Comparison of ENCODE assay signal across 26 cellular contexts in the genomic region with DNA sequence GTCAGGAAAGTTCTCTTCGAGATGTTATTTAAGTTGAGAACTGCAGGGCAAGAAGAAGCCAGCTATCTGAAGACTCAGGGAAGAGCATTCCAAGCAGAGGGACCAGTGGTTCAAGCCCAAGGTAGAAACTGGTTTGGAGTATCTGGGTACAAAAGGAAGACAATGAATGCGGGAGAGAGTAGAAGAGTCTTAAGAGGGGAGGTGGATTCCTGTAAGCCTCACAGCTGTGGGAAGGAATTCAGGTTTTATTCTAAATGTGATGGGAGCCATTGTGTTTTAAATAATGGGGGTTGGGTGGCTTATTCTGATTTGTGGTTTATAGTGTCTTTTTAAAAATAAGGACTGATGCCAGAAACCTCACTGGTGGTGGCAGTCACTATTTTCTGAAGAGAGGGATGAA. TPM values are rescaled to one million over a fixed set of nuclear protein-coding genes. Genes with fewer than 3 reads are reported as not detected.
DNase-seq lines count a peak whose midpoint lies in the region; ATAC-seq, FAIRE-seq and TF ChIP-seq lines count a peak whose summit lies in the region.
"Had no signal": no experiment of that assay in that cellular context is flagged by ENCODE, and none has a peak within 500 bp of the region (broad histone marks: within the 10 kb centered on the region; RNA-seq: fewer than 3 reads in every experiment).

No MANE protein-coding gene starts in this region.

- H4K8ac ChIP-seq in H9 (replicated peaks; ENCODE audit: insufficient read length, low read depth, low read length), result no peak overlapping the region
- H4K8ac ChIP-seq in H1 (ENCODE audit: extremely low read depth, insufficient read depth, low read length), result no peak overlapping the region

- no peaks in the 10 kb centered on the region for H3K27me3 Mint-ChIP-seq in H9 (ENCODE audit: low read depth)

- H3K27ac ChIP-seq in H9 (ENCODE audit: insufficient read length, low read depth, low read length), result peak overlapping the region; percentile 49
- H3K27ac ChIP-seq in H1 (ENCODE audit: low read depth, low read length), result peak overlapping the region; percentile 9; the same call in 1 of the 2 replicates
- H3K27ac ChIP-seq in iPS-20b (ENCODE audit: low read length), result peak overlapping the region; percentile 29
- H3K27ac ChIP-seq: PC-9, SJCRH30 had no signal

- H3K4me1 Mint-ChIP-seq in H9, result peaks cover 41 to 54% of the 10 kb centered on the region in 2 experiments

- DNase-seq in H9, result no peak
- DNase-seq in H1 (ENCODE audit: low read depth in 1 of 2, low spot score in 2 of 2), result peak in 1 of 2 experiments; percentile 36
- no peak for DNase-seq in central memory CD4-positive, alpha-beta T cell
- DNase-seq in HPDE6-E6E7 (ENCODE audit: extremely low spot score), result no peak
- DNase-seq in activated naive CD4-positive, alpha-beta T cell (lab: John Stamatoyannopoulos, UW), result no peak
- DNase-seq: C1 segment of cervical spinal cord; CD4-positive, alpha-beta memory T cell; COR-L47; DMS 273 treated with DMSO at 0.1 percent for 48 hours; DMS79; EL; GDM1; NCI-H1105 treated with DMSO at 0.1 percent for 48 hours; NCI-H146; NCI-H1930; NCI-H446; NCI-H524 treated with DMSO at 0.1 percent for 48 hours; NCI-H774; PC-9; SJCRH30 had no signal

- no peak overlapping the region for H2BK12ac ChIP-seq in H9 (ENCODE audit: insufficient read length, low read depth, low read length)
- H2BK12ac ChIP-seq in H1 (ENCODE audit: low read depth, low read length), result no peak overlapping the region

- H3K36me3 ChIP-seq in H1 (ENCODE audit: control insufficient read depth in 2 of 4, insufficient read depth in 4 of 4, low read length in 3 of 4) (no peaks in the 10 kb centered on the region), iPS-20b (ENCODE audit: insufficient read depth, low read depth, low read length) (no peaks in the 10 kb centered on the region)

- TF ChIP-seq POLR2A in H1 (IDR thresholded peaks at IDR 0.05; ENCODE audit: control extremely low read depth in 1 of 2, low read depth in 2 of 2, low read length in 2 of 2), result no peak

- H3T11ph ChIP-seq in H9 (ENCODE audit: low read length), result no peak overlapping the region

- H2AK5ac ChIP-seq in H9 (ENCODE audit: insufficient read length, low read length) (no peak overlapping the region), H1 (ENCODE audit: low read depth, low read length) (no peak overlapping the region)

- H4K91ac ChIP-seq in H9 (ENCODE audit: insufficient read length, low read depth, low read length), result no peak overlapping the region
- no peak overlapping the region for H4K91ac ChIP-seq in H1 (replicated peaks; ENCODE audit: insufficient read length, low read length)

- H3K4me1 ChIP-seq in H9 (ENCODE audit: insufficient read depth, low read length) (peaks cover 4% of the 10 kb centered on the region; the same call in 1 of the 2 replicates), H1 (replicated peaks in 1 of 4; ENCODE audit: control insufficient read depth in 3 of 4, insufficient read depth in 4 of 4, low read length in 3 of 4) (peaks cover 2 to 11% (median 8%) of the 10 kb centered on the region in 4 experiments; a peak in 5 of 7 replicates), iPS-20b (ENCODE audit: insufficient read depth, low read length) (peaks cover 30% of the 10 kb centered on the region)

- H2BK5ac ChIP-seq in H9 (ENCODE audit: insufficient read length, low read length) (no peak overlapping the region), H1 (ENCODE audit: low read depth, low read length) (no peak overlapping the region)

- H3K9ac ChIP-seq in H9 (ENCODE audit: extremely low read depth, insufficient read length, low read length) (no peak overlapping the region), H1 (replicated peaks in 1 of 4; ENCODE audit: extremely low read depth in 1 of 4, low read depth in 3 of 4, low read length in 3 of 4) (no peak overlapping the region), iPS-20b (ENCODE audit: low read depth, low read length) (0 out of 2 replicates have a peak overlapping the region, but pooled peaks have one; percentile 23)

- H2BK20ac ChIP-seq in H9 (ENCODE audit: low read depth, low read length, poor library complexity, severe bottlenecking) (no peak overlapping the region), H1 (ENCODE audit: low read length) (no peak overlapping the region)

- H3K27ac Mint-ChIP-seq in H9, result peak overlapping the region; percentile 81 to 98 (median 83); a peak in 6 of 7 replicates
- H3K27ac Mint-ChIP-seq: CD4-positive, alpha-beta memory T cell had no signal

- no peaks in the 10 kb centered on the region for H3K23me2 ChIP-seq in H9 (ENCODE audit: insufficient read length, low read depth, low read length, poor library complexity, severe bottlenecking)
- no peaks in the 10 kb centered on the region for H3K23me2 ChIP-seq in H1 (ENCODE audit: low read depth, low read length)

- no peak overlapping the region for H2AFZ ChIP-seq in H9 (ENCODE audit: low read length)
- no peak overlapping the region for H2AFZ ChIP-seq in H1 (ENCODE audit: low read length)
- H2AFZ ChIP-seq: PC-9 had no signal

- no peak overlapping the region for H2BK120ac ChIP-seq in H9 (ENCODE audit: low read depth, low read length, poor library complexity, severe bottlenecking)
- H2BK120ac ChIP-seq in H1 (replicated peaks; ENCODE audit: low read depth, low read length), result no peak overlapping the region

- no CpG with 5 or more reads among the region's 2 CpGs for WGBS in H9 (ENCODE audit: extremely low coverage, insufficient read length, low lambda C conversion rate)
- 60% methylated on average over 2 of the region's 2 CpGs; no CpG with 5 or more reads in 1 of the 2 experiments for WGBS in H1 (ENCODE audit: extremely low coverage in 1 of 2, insufficient coverage in 1 of 2, insufficient read length in 1 of 2, insufficient replicate concordance in 2 of 2, low coverage in 1 of 2, low lambda C conversion rate in 2 of 2, missing lambda C conversion rate in 1 of 2), 2 experiments

- FAIRE-seq in H1 (lab: Jason Lieb, UNC), result peak; percentile 92
- FAIRE-seq: GM12878, K562 had no signal

- H3K4me2 ChIP-seq in H9 (ENCODE audit: insufficient read depth, insufficient read length, low read length), result no peak overlapping the region
- H3K4me2 ChIP-seq in H1 (ENCODE audit: insufficient read depth in 1 of 2, low read depth in 2 of 2, low read length in 2 of 2), result peak overlapping the region; percentile 41 to 57; a peak in 3 of 4 replicates
- H3K4me2 ChIP-seq: PC-9 had no signal

- no peaks in the 10 kb centered on the region for H3K9me3 ChIP-seq in H9 (ENCODE audit: control insufficient read depth, low read depth, low read length)
- H3K9me3 ChIP-seq in H1 (ENCODE audit: insufficient read depth in 2 of 2, low read depth in 1 of 2, low read length in 1 of 2), result no peaks in the 10 kb centered on the region
- no peaks in the 10 kb centered on the region for H3K9me3 ChIP-seq in iPS-20b (ENCODE audit: insufficient read depth, low read depth, low read length)
- H3K9me3 ChIP-seq: SJCRH30 had no signal

- no peaks in the 10 kb centered on the region for H3K9me3 Mint-ChIP-seq in H9

- TF ChIP-seq CTCF in H9 (conservative IDR thresholded peaks at IDR 0.05) (no peak), H1 (IDR thresholded peaks at IDR 0.05; ENCODE audit: control extremely low read depth in 1 of 3, insufficient read depth in 1 of 3, low read depth in 1 of 3, low read length in 3 of 3) (no peak)

- CTCF ChIA-PET in H1 (lab: Charles Lee; ENCODE audit: partially characterized antibody), result no interaction called here

- ATAC-seq in HG02678 (IDR thresholded peaks at IDR 0.05; ENCODE audit: unreplicated experiment), result no peak
- ATAC-seq: GM12878, K562, Right ventricle myocardium inferior, SK-N-SH treated with all-trans-retinoic acid at 6 μM for 48 hours had no signal

- H2BK15ac ChIP-seq in H9 (ENCODE audit: low read depth, low read length), result no peak overlapping the region
- H2BK15ac ChIP-seq in H1 (ENCODE audit: low read length), result no peak overlapping the region

- no peaks in the 10 kb centered on the region for H3K79me2 ChIP-seq in H9 (ENCODE audit: insufficient read depth, low read length)
- H3K79me2 ChIP-seq in H1 (ENCODE audit: control insufficient read depth in 1 of 2, insufficient read depth in 2 of 2, low read length in 2 of 2), result no peaks in the 10 kb centered on the region

- peak in 1 of 2 experiments; percentile 63; a peak in 1 of 3 replicates for TF ChIP-seq EP300 in H1 (IDR thresholded peaks at IDR 0.05; ENCODE audit: borderline replicate concordance in 1 of 2, low read depth in 2 of 2, low read length in 2 of 2)

- no peaks in the 10 kb centered on the region for H3K79me1 ChIP-seq in H9 (ENCODE audit: insufficient read depth, low read depth, low read length, poor library complexity, severe bottlenecking)
- H3K79me1 ChIP-seq in H1 (ENCODE audit: low read depth, low read length), result no peaks in the 10 kb centered on the region

- H3K56ac ChIP-seq in H9 (ENCODE audit: insufficient read length, low read depth, low read length), result no peak overlapping the region
- no peak overlapping the region for H3K56ac ChIP-seq in H1 (replicated peaks; ENCODE audit: insufficient read length, low read depth, low read length)

- H3K4me3 Mint-ChIP-seq in H9, result no peak overlapping the region; a peak in 2 of 5 replicates
- H3K4me3 Mint-ChIP-seq: CD4-positive, alpha-beta memory T cell had no signal

- no peaks in the 10 kb centered on the region; a peak in 1 of 7 replicates for H3K36me3 Mint-ChIP-seq in H9 (ENCODE audit: insufficient read depth in 1 of 3, low read depth in 3 of 3)
- H3K36me3 Mint-ChIP-seq: CD4-positive, alpha-beta memory T cell had no signal

- TF ChIP-seq RAD21 in H1 (IDR thresholded peaks at IDR 0.05 in 1 of 2, conservative IDR thresholded peaks at IDR 0.05 in 1 of 2; ENCODE audit: low read depth in 2 of 2, low read length in 2 of 2), result no peak

- H3K4ac ChIP-seq in H9 (ENCODE audit: low read depth, low read length) (no peak overlapping the region), H1 (replicated peaks; ENCODE audit: insufficient read length, low read depth, low read length) (no peak overlapping the region)

- H3K18ac ChIP-seq in H9 (ENCODE audit: insufficient read length, low read depth, low read length) (no peak overlapping the region), H1 (ENCODE audit: extremely low read depth, low read length) (no peak overlapping the region)

- H3K14ac ChIP-seq in H9 (ENCODE audit: insufficient read depth, low read length) (no peak overlapping the region), H1 (ENCODE audit: insufficient read length) (no peak overlapping the region)

- H4K20me1 ChIP-seq in H9 (ENCODE audit: control insufficient read depth, insufficient read depth, insufficient read length) (no peaks in the 10 kb centered on the region), H1 (replicated peaks in 1 of 2; ENCODE audit: control insufficient read depth in 1 of 2, insufficient read depth in 2 of 2, low read length in 2 of 2) (no peaks in the 10 kb centered on the region)

- H3K4me3 ChIP-seq in H1 (ENCODE audit: extremely low read depth in 1 of 4, insufficient read depth in 2 of 4, low read depth in 3 of 4, low read length in 4 of 4) (peak overlapping the region in 1 of 4 experiments; percentile 33; a peak in 1 of 8 replicates), iPS-20b (ENCODE audit: low read length) (peak overlapping the region; percentile 37; the same call in 1 of the 2 replicates)
- H3K4me3 ChIP-seq: GM12878, K562, PC-9, SJCRH30 had no signal

- POLR2A ChIA-PET in H1 (lab: Charles Lee; ENCODE audit: partially characterized antibody), result no interaction called here

- no peak overlapping the region for H4K5ac ChIP-seq in H9 (ENCODE audit: insufficient read length, low read depth, low read length)
- peak overlapping the region; percentile 5 for H4K5ac ChIP-seq in H1 (ENCODE audit: insufficient read length, low read depth, low read length)

- H3K27me3 ChIP-seq in H9 (ENCODE audit: insufficient read depth, low read length) (no peaks in the 10 kb centered on the region), H1 (replicated peaks in 1 of 4; ENCODE audit: control insufficient read depth in 3 of 4, extremely low read depth in 1 of 4, insufficient read depth in 3 of 4, low read length in 3 of 4) (peaks cover 0 to 1% (median 0%) of the 10 kb centered on the region in 4 experiments; a peak in 1 of 7 replicates), iPS-20b (ENCODE audit: insufficient read depth, low read length) (no peaks in the 10 kb centered on the region)
- H3K27me3 ChIP-seq: SJCRH30 had no signal

- no peak overlapping the region for H3K23ac ChIP-seq in H9 (ENCODE audit: insufficient read length, low read depth, low read length)
- H3K23ac ChIP-seq in H1 (ENCODE audit: insufficient read length), result no peak overlapping the region

RNA-seq across cellular contexts. Expression of a gene that starts 37.6 kb away (rescaled TPM):
- 1.4 and 1.6 TPM in 2 replicates for total RNA-seq in H9 (2021)
- 2.9 and 3.1 TPM in 2 replicates for total RNA-seq in H1 (2021; fragmentation: NEBNext Ultra II Directional; extraction: Animal tissue kit (Norgen Biotek cat#: 25700))
- polyA plus RNA-seq in H1 (2011; rRNA removed), result 0.61 and 0.91 TPM in 2 replicates
- 0.79 TPM for polyA plus RNA-seq in H1 (2011; cell fraction: cytosol; rRNA removed)
- 1.1 TPM for polyA plus RNA-seq in H1 (2011; cell fraction: nucleus; rRNA removed)
- 1.3 to 2.1 TPM (median 1.6 TPM) in 4 replicates for polyA plus RNA-seq in H1 (2012, experiment 1 of 2)
- polyA plus RNA-seq in H1 (2012, experiment 2 of 2), result 0.22 TPM
- polyA plus RNA-seq in H1 (2013, experiment 1 of 2), result 2.7 TPM
- 2.4 TPM for polyA plus RNA-seq in H1 (2013, experiment 2 of 2)
- polyA minus RNA-seq in H1 (2011; rRNA and poly(A)+ RNA removed), result 1.1 and 1.7 TPM in 2 replicates
- polyA minus RNA-seq in H1 (2011; cell fraction: cytosol; rRNA and poly(A)+ RNA removed), result 1.5 TPM
- 3.5 TPM for polyA minus RNA-seq in H1 (2011; cell fraction: nucleus; rRNA and poly(A)+ RNA removed)
